Comparison of ENCODE assay signal across 32 cellular contexts in the genomic region with DNA sequence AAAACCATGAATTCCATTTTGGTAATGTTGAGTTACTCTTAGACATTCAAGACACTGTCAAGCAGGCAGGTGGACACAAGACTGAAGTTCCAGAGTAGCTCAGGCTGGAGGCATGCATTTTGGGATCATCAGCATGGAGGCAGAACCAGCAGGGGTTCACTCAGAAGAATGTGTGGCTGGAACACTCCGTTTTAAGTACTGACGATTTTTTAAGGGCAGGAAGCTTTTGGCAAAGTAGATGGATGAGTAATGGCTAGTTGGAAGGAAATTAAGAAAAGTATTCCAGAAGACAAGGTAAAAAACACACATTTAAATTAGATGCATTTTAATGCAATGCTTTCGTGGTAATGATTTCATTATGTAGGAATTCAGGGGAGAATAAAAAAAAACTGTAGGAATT.
A peak's percentile ranks its signal among the peaks of the same experiment; 100 is the strongest.
DNase-seq lines count a peak whose midpoint lies in the region; ATAC-seq and TF ChIP-seq lines count a peak whose summit lies in the region.
"Had no signal": no experiment of that assay in that cellular context is flagged by ENCODE, and none has a peak within 500 bp of the region (broad histone marks: within the 10 kb centered on the region; RNA-seq: fewer than 3 reads in every experiment).

No MANE protein-coding gene starts in this region.

- H3K4me2 ChIP-seq in Karpas-422 (ENCODE audit: low read depth, low read length, poor library complexity, severe bottlenecking) (no peak overlapping the region), H9 (ENCODE audit: insufficient read depth, insufficient read length, low read length) (no peak overlapping the region)

- H3T11ph ChIP-seq in H9 (ENCODE audit: low read length), result no peak overlapping the region

- no peaks in the 10 kb centered on the region for H3K9me2 ChIP-seq in Karpas-422 (replicated peaks; ENCODE audit: insufficient read depth, low read length)

- no peak overlapping the region for H3K18ac ChIP-seq in H9 (ENCODE audit: insufficient read length, low read depth, low read length)

- H3K4me1 ChIP-seq in Karpas-422 (ENCODE audit: low read length) (peaks cover 8% of the 10 kb centered on the region; the same call in 1 of the 2 replicates), H9 (ENCODE audit: insufficient read depth, low read length) (peaks cover 3% of the 10 kb centered on the region; the same call in 1 of the 2 replicates)
- H3K4me1 ChIP-seq: Caco-2, colonic mucosa, psoas muscle, upper lobe of right lung had no signal

- H3K56ac ChIP-seq in H9 (ENCODE audit: insufficient read length, low read depth, low read length), result no peak overlapping the region

- H2AFZ ChIP-seq in Karpas-422 (ENCODE audit: low read length) (peak overlapping the region; percentile 32; the same call in 1 of the 2 replicates), H9 (ENCODE audit: low read length) (no peak overlapping the region)

- H3K4me1 Mint-ChIP-seq in H9, result 0 out of 4 replicates have a peak, but pooled peaks cover 0 to 4% of the 10 kb centered on the region in 2 experiments
- H3K4me1 Mint-ChIP-seq: naive thymus-derived CD4-positive, alpha-beta T cell; stimulated activated naive B cell treated with anti-CD40 and anti-IgM and Interleukin-4, amounts not matched to agents 10 μg/mL and 1 μg/mL and 100 μg/mL, for 72 hours had no signal

- no peaks in the 10 kb centered on the region for H4K20me1 ChIP-seq in Karpas-422 (ENCODE audit: insufficient read depth, low read depth, low read length)
- no peaks in the 10 kb centered on the region for H4K20me1 ChIP-seq in H9 (ENCODE audit: control insufficient read depth, insufficient read depth, insufficient read length)

- no CpG with 5 or more reads among the region's 3 CpGs for WGBS in H9 (ENCODE audit: extremely low coverage, insufficient read length, low lambda C conversion rate)

- no peaks in the 10 kb centered on the region for H3K79me1 ChIP-seq in H9 (ENCODE audit: insufficient read depth, low read depth, low read length, poor library complexity, severe bottlenecking)

- H2BK5ac ChIP-seq in H9 (ENCODE audit: insufficient read length, low read length), result no peak overlapping the region

- H3K9ac ChIP-seq in Karpas-422 (ENCODE audit: low read length), result no peak overlapping the region
- no peak overlapping the region for H3K9ac ChIP-seq in H9 (ENCODE audit: extremely low read depth, insufficient read length, low read length)

- H2BK12ac ChIP-seq in H9 (ENCODE audit: insufficient read length, low read depth, low read length), result no peak overlapping the region

- H3K23me2 ChIP-seq in H9 (ENCODE audit: insufficient read length, low read depth, low read length, poor library complexity, severe bottlenecking), result no peaks in the 10 kb centered on the region

- TF ChIP-seq CTCF in brain microvascular endothelial cell (IDR thresholded peaks at IDR 0.05; ENCODE audit: low read depth, low read length, missing control alignments) (no peak), H9 (conservative IDR thresholded peaks at IDR 0.05) (no peak)

- H3K79me2 ChIP-seq in Karpas-422 (ENCODE audit: low read length), result no peaks in the 10 kb centered on the region
- H3K79me2 ChIP-seq in H9 (ENCODE audit: insufficient read depth, low read length), result no peaks in the 10 kb centered on the region

- no peak overlapping the region for H3K27ac Mint-ChIP-seq in H9
- H3K27ac Mint-ChIP-seq: activated CD8-positive, alpha-beta T cell treated with anti-CD3 and anti-CD28 coated beads for 36 hours; stimulated activated naive B cell treated with anti-CD40 and anti-IgM and Interleukin-4, amounts not matched to agents 10 μg/mL and 1 μg/mL and 100 μg/mL, for 72 hours had no signal

- no peak overlapping the region for H3K23ac ChIP-seq in H9 (ENCODE audit: insufficient read length, low read depth, low read length)

- no peak overlapping the region for H2BK15ac ChIP-seq in H9 (ENCODE audit: low read depth, low read length)

- H3K9me3 ChIP-seq in Karpas-422 (ENCODE audit: low read length) (no peaks in the 10 kb centered on the region), H9 (ENCODE audit: control insufficient read depth, low read depth, low read length) (no peaks in the 10 kb centered on the region)
- H3K9me3 ChIP-seq: Caco-2, colonic mucosa, psoas muscle, suprapubic skin, upper lobe of right lung had no signal

- no peaks in the 10 kb centered on the region for H3K9me3 Mint-ChIP-seq in H9

- H3K4me3 ChIP-seq in Karpas-422 (ENCODE audit: low read length) (no peak overlapping the region), brain microvascular endothelial cell (ENCODE audit: low read depth, low read length) (no peak overlapping the region)
- H3K4me3 ChIP-seq: colonic mucosa, GM12878, psoas muscle, suprapubic skin, upper lobe of right lung had no signal

- no peaks in the 10 kb centered on the region for H3K27me3 Mint-ChIP-seq in H9 (ENCODE audit: low read depth)
- H3K27me3 Mint-ChIP-seq: activated CD8-positive, alpha-beta T cell treated with anti-CD3 and anti-CD28 coated beads for 36 hours; brain; naive thymus-derived CD4-positive, alpha-beta T cell; stimulated activated naive B cell treated with anti-CD40 and anti-IgM and Interleukin-4, amounts not matched to agents 10 μg/mL and 1 μg/mL and 100 μg/mL, for 72 hours had no signal

- H3K36me3 ChIP-seq in Karpas-422 (ENCODE audit: insufficient read depth, low read length), result no peaks in the 10 kb centered on the region
- no peaks in the 10 kb centered on the region for H3K36me3 ChIP-seq in brain microvascular endothelial cell (replicated peaks)
- H3K36me3 ChIP-seq: colonic mucosa, suprapubic skin, upper lobe of right lung had no signal

- in situ Hi-C loops in brain microvascular endothelial cell (cut with HindIII; ENCODE audit: low pct_ligation_motif_present, low sequenced_read_pairs), result no loop called here

- no peak overlapping the region for H2BK20ac ChIP-seq in H9 (ENCODE audit: low read depth, low read length, poor library complexity, severe bottlenecking)

- H4K8ac ChIP-seq in H9 (replicated peaks; ENCODE audit: insufficient read length, low read depth, low read length), result no peak overlapping the region

- ATAC-seq in HG02571 (IDR thresholded peaks at IDR 0.05; ENCODE audit: unreplicated experiment) (no peak), HG03432 (IDR thresholded peaks at IDR 0.05; ENCODE audit: unreplicated experiment) (no peak)
- ATAC-seq: activated CD8-positive, alpha-beta T cell treated with anti-CD3 and anti-CD28 coated beads for 36 hours; GM12878; naive thymus-derived CD4-positive, alpha-beta T cell; psoas muscle; Right ventricle myocardium inferior; stimulated activated naive B cell treated with anti-CD40 and anti-IgM and Interleukin-4, amounts not matched to agents 10 μg/mL and 1 μg/mL and 100 μg/mL, for 72 hours; upper lobe of right lung had no signal

- peak; percentile 85 for DNase-seq in EH (ENCODE audit: low read depth)
- no peak for DNase-seq in Karpas-422
- peak; percentile 5 for DNase-seq in brain microvascular endothelial cell
- DNase-seq in kidney tubule cell (ENCODE audit: low spot score), result peak; percentile 11
- no peak for DNase-seq in H9
- DNase-seq in T1000 (lab: John Stamatoyannopoulos, UW), result no peak
- DNase-seq: activated CD8-positive, alpha-beta T cell treated with anti-CD3 and anti-CD28 coated beads for 36 hours; activated effector memory CD4-positive, alpha-beta T cell treated with anti-CD3 and anti-CD28 coated beads, Interleukin-2, amount 50 U/mL, for 16 hours; Caco-2; colonic mucosa; DMS79 treated with DMSO at 0.1 percent for 48 hours; effector memory CD4-positive, alpha-beta T cell; GOT3; islet precursor cell; KBM-7; midbrain; naive thymus-derived CD4-positive, alpha-beta T cell; NCI-H146; occipital lobe; OCI-M1; psoas muscle; stimulated activated CD4-positive, alpha-beta T cell treated with anti-CD3 and anti-CD28 coated beads, Interleukin-15, amount 100 ng/mL, for 24 hours; stimulated activated naive B cell treated with anti-CD40 and anti-IgM and Interleukin-4, amounts not matched to agents 10 μg/mL and 1 μg/mL and 100 μg/mL, for 72 hours; T-helper 2 cell; upper lobe of right lung had no signal

- no peak overlapping the region for H2BK120ac ChIP-seq in H9 (ENCODE audit: low read depth, low read length, poor library complexity, severe bottlenecking)

- H3K27ac ChIP-seq in Karpas-422 (ENCODE audit: low read length) (no peak overlapping the region), brain microvascular endothelial cell (no peak overlapping the region), H9 (ENCODE audit: insufficient read length, low read depth, low read length) (no peak overlapping the region)
- H3K27ac ChIP-seq: C4-2B, colonic mucosa, psoas muscle, suprapubic skin, upper lobe of right lung had no signal

- no peaks in the 10 kb centered on the region for H3K27me3 ChIP-seq in Karpas-422 (ENCODE audit: low read length)
- no peaks in the 10 kb centered on the region for H3K27me3 ChIP-seq in brain microvascular endothelial cell (replicated peaks)
- H3K27me3 ChIP-seq in H9 (ENCODE audit: insufficient read depth, low read length), result no peaks in the 10 kb centered on the region
- H3K27me3 ChIP-seq: colonic mucosa, suprapubic skin, upper lobe of right lung had no signal

- H3K4me3 Mint-ChIP-seq in H9, result no peak overlapping the region
- H3K4me3 Mint-ChIP-seq: activated CD8-positive, alpha-beta T cell treated with anti-CD3 and anti-CD28 coated beads for 36 hours; brain; naive thymus-derived CD4-positive, alpha-beta T cell; stimulated activated naive B cell treated with anti-CD40 and anti-IgM and Interleukin-4, amounts not matched to agents 10 μg/mL and 1 μg/mL and 100 μg/mL, for 72 hours had no signal

- no peak overlapping the region for H4K5ac ChIP-seq in H9 (ENCODE audit: insufficient read length, low read depth, low read length)

- H4K91ac ChIP-seq in H9 (ENCODE audit: insufficient read length, low read depth, low read length), result no peak overlapping the region

- H2AK5ac ChIP-seq in H9 (ENCODE audit: insufficient read length, low read length), result no peak overlapping the region

- no peak overlapping the region for H3K14ac ChIP-seq in H9 (ENCODE audit: insufficient read depth, low read length)

- 0 out of 7 replicates have a peak, but pooled peaks cover 0 to 1% (median 0%) of the 10 kb centered on the region in 3 experiments for H3K36me3 Mint-ChIP-seq in H9 (ENCODE audit: insufficient read depth in 1 of 3, low read depth in 3 of 3)
- H3K36me3 Mint-ChIP-seq: brain; stimulated activated naive B cell treated with anti-CD40 and anti-IgM and Interleukin-4, amounts not matched to agents 10 μg/mL and 1 μg/mL and 100 μg/mL, for 72 hours had no signal

- no peak overlapping the region for H3K4ac ChIP-seq in H9 (ENCODE audit: low read depth, low read length)

Comparison
In these comparisons a context has a peak if more than half of its experiments do, and no peak if none do; other contexts are left out.
1. DNase-seq: peak in EH (single experiment), brain microvascular endothelial cell (single experiment) and kidney tubule cell (single experiment); none in Karpas-422 (single experiment), H9 (single experiment) and T1000 (single experiment).